Comparison of ENCODE assay signal across 9 cellular contexts in genomic region chr4:1199556-1200331, GRCh38. TPM values are rescaled to one million over a fixed set of nuclear protein-coding genes. Genes with fewer than 3 reads are reported as not detected.
DNase-seq lines count a peak whose midpoint lies in the region; ATAC-seq and TF ChIP-seq lines count a peak whose summit lies in the region.
"Had no signal": no experiment of that assay in that cellular context is flagged by ENCODE, and none has a peak within 500 bp of the region (broad histone marks: within the 10 kb centered on the region; RNA-seq: fewer than 3 reads in every experiment).

No MANE protein-coding gene starts in this region.

- intact Hi-C loops in naive thymus-derived CD4-positive, alpha-beta T cell (cut with micrococcal nuclease) = loop anchor here (1.0 to 5.0 kb wide), 2 partner anchors 28 to 67 kb away; no protein-coding TSS in a partner anchor

- in situ Hi-C loops in KBM-7 (cut with MboI; ENCODE audit: low pct_unique_long_range_greater_than_20kb, low sequenced_read_pairs) = no loop called here

- H3K9me3 ChIP-seq in naive thymus-derived CD4-positive, alpha-beta T cell (ENCODE audit: control insufficient read depth in 2 of 3, low read length in 3 of 3) = no peaks in the 10 kb centered on the region

- no peak for TF ChIP-seq CTCF in chondrocyte (IDR thresholded peaks at IDR 0.05)

- peaks cover 50% of the 10 kb centered on the region for H3K4me1 Mint-ChIP-seq in chondrocyte (ENCODE audit: low read depth)
- H3K4me1 Mint-ChIP-seq in naive thymus-derived CD4-positive, alpha-beta T cell = peaks cover 12 to 53% (median 42%) of the 10 kb centered on the region in 7 donors

- no peaks in the 10 kb centered on the region for H3K9me3 Mint-ChIP-seq in chondrocyte (ENCODE audit: low read depth)
- H3K9me3 Mint-ChIP-seq in naive thymus-derived CD4-positive, alpha-beta T cell = peaks cover 0 to 2% (median 0%) of the 10 kb centered on the region in 11 donors

- no peak for ATAC-seq in naive thymus-derived CD4-positive, alpha-beta T cell
- ATAC-seq in HG02870 (IDR thresholded peaks at IDR 0.05; ENCODE audit: unreplicated experiment) = no peak
- ATAC-seq: left lobe of liver had no signal

- H3K27me3 ChIP-seq in naive thymus-derived CD4-positive, alpha-beta T cell (ENCODE audit: control insufficient read depth in 2 of 2, insufficient read depth in 2 of 2, low read length in 2 of 2) = no peaks in the 10 kb centered on the region

- DNase-seq in 8988T (peak; percentile 19), chondrocyte (ENCODE audit: low spot score) (peak; percentile 68), KBM-7 (no peak), SHP77 (lab: John Stamatoyannopoulos, UW) (no peak)
- no peak for DNase-seq in Jurkat, Clone E6-1 (ENCODE audit: low read depth, low spot score)
- DNase-seq in naive thymus-derived CD4-positive, alpha-beta T cell = peak in 1 of 9 donors; percentile 18
- DNase-seq in activated CD4-positive, CD25-positive, alpha-beta regulatory T cell (lab: John Stamatoyannopoulos, UW) = no peak

- peak overlapping the region; percentile 86 for H3K4me3 ChIP-seq in Jurkat, Clone E6-1 (ENCODE audit: low read length)
- H3K4me3 ChIP-seq in naive thymus-derived CD4-positive, alpha-beta T cell (ENCODE audit: low read length) = peak overlapping the region; percentile 85

- no peaks in the 10 kb centered on the region for H3K27me3 Mint-ChIP-seq in chondrocyte (ENCODE audit: low read depth)
- H3K27me3 Mint-ChIP-seq in naive thymus-derived CD4-positive, alpha-beta T cell = no peaks in the 10 kb centered on the region

- H3K27ac Mint-ChIP-seq in chondrocyte (ENCODE audit: unreplicated experiment) = peak overlapping the region; percentile 49
- peak overlapping the region in 3 of 9 donors; percentile 59 to 70 (median 60) for H3K27ac Mint-ChIP-seq in naive thymus-derived CD4-positive, alpha-beta T cell

- no peaks in the 10 kb centered on the region for H3K36me3 Mint-ChIP-seq in chondrocyte (ENCODE audit: low read depth)
- peaks cover 0 to 16% (median 0%) of the 10 kb centered on the region in 5 donors for H3K36me3 Mint-ChIP-seq in naive thymus-derived CD4-positive, alpha-beta T cell

- CTCF ChIA-PET in naive thymus-derived CD4-positive, alpha-beta T cell (lab: Charles Lee) = no interaction called here

- peaks cover 21 to 51% of the 10 kb centered on the region in 2 donors for H3K4me1 ChIP-seq in naive thymus-derived CD4-positive, alpha-beta T cell (ENCODE audit: control insufficient read depth in 2 of 2, insufficient read depth in 2 of 2, low read length in 2 of 2)

- POLR2A ChIA-PET in naive thymus-derived CD4-positive, alpha-beta T cell (lab: Charles Lee) = interaction anchor here (0.5 to 1.6 kb wide), 4 partner anchors 14 to 510 kb away, joined by 3 to 5 read pairs (median 4); no protein-coding TSS in a partner anchor

- H3K27ac ChIP-seq in naive thymus-derived CD4-positive, alpha-beta T cell (ENCODE audit: low read depth, low read length) = no peak overlapping the region

- peaks cover 0 to 14% (median 8%) of the 10 kb centered on the region in 3 experiments for H3K36me3 ChIP-seq in naive thymus-derived CD4-positive, alpha-beta T cell (ENCODE audit: control insufficient read depth in 2 of 3, insufficient read depth in 3 of 3, low read length in 3 of 3)

- H3K4me3 Mint-ChIP-seq in chondrocyte (ENCODE audit: unreplicated experiment) = no peak overlapping the region
- peak overlapping the region in 9 of 10 donors; percentile 29 to 93 (median 84) for H3K4me3 Mint-ChIP-seq in naive thymus-derived CD4-positive, alpha-beta T cell

RNA-seq across cellular contexts. Expression of gene SPON2, which starts 27.4 kb away (rescaled TPM):
- polyA plus RNA-seq in Jurkat, Clone E6-1 (2012; ENCODE audit: insufficient read depth, insufficient read length) = 27.3 TPM
- total RNA-seq in chondrocyte = 158 to 184 TPM (median 162 TPM) in 3 replicates
- total RNA-seq in naive thymus-derived CD4-positive, alpha-beta T cell = 10 to 100 TPM in 3 of 5 experiments, 1 to 10 TPM in 2; 5.7 to 79.1 (median 16.0) TPM
- 1 to 10 TPM; 2.8 to 3.8 TPM for polyA plus RNA-seq in naive thymus-derived CD4-positive, alpha-beta T cell

RNA-seq across cellular contexts. Expression of gene CTBP1, which starts 49.2 kb away (rescaled TPM):
- polyA plus RNA-seq in Jurkat, Clone E6-1 (2012; ENCODE audit: insufficient read depth, insufficient read length) = 156 TPM
- total RNA-seq in chondrocyte = 147 to 175 TPM (median 151 TPM) in 3 replicates
- 100 to 1,000 TPM; 177 to 233 (median 200) TPM for total RNA-seq in naive thymus-derived CD4-positive, alpha-beta T cell
- 10 to 100 TPM; 57.2 to 79.2 TPM for polyA plus RNA-seq in naive thymus-derived CD4-positive, alpha-beta T cell

Comparison
In these comparisons a context has a peak if more than half of its experiments do, and no peak if none do; other contexts are left out.
1. DNase-seq: peak in 8988T (single experiment) and chondrocyte (single experiment); none in Jurkat, Clone E6-1 (single experiment), activated CD4-positive, CD25-positive, alpha-beta regulatory T cell (0 of 4), KBM-7 (single experiment) and SHP77 (0 of 2).